In the genomic region with DNA sequence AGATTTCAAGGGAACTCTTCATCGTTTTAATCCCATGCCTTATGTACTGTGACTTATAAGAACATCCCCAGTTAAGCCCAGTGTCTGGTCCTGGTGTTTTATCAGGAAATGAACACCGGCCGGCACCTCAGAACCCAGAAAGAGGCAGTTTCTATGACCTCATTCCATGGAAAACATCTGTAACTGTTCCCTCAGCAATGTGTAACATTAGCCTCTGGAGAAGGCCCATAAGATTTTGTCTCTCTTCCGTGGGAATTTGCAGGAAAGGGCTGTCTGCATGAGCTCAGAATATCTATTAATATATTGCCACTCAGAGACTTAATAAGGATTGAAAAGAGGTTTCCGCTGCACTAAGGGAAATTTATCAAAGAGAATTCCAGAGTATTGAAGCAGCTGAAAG, we compare ENCODE assay signal across 28 cellular contexts. TPM values are rescaled to one million over a fixed set of nuclear protein-coding genes. Genes with fewer than 3 reads are reported as not detected.
A peak's percentile ranks its signal among the peaks of the same experiment; 100 is the strongest.
DNase-seq lines count a peak whose midpoint lies in the region; ATAC-seq and TF ChIP-seq lines count a peak whose summit lies in the region.
"Had no signal": no experiment of that assay in that cellular context is flagged by ENCODE, and none has a peak within 500 bp of the region (broad histone marks: within the 10 kb centered on the region; RNA-seq: fewer than 3 reads in every experiment).

No MANE protein-coding gene starts in this region.

- ATAC-seq in thoracic aorta (ENCODE audit: insufficient number of reproducible peaks, low FRiP score, low read depth), result no peak
- ATAC-seq in HG03571 (IDR thresholded peaks at IDR 0.05; ENCODE audit: unreplicated experiment), result no peak
- ATAC-seq in GM21447 (IDR thresholded peaks at IDR 0.05; ENCODE audit: unreplicated experiment), result no peak
- ATAC-seq: activated CD8-positive, alpha-beta memory T cell treated with anti-CD3 and anti-CD28 coated beads, Interleukin-2, amount 10 ng/mL, durations not matched to agents 7 days and 5 days; activated T-cell treated with anti-CD3 and anti-CD28 coated beads, Interleukin-2, amount 50 U/mL, for 72 hours; naive thymus-derived CD8-positive, alpha-beta T cell; PC-3; right lobe of liver had no signal

- DNase-seq in HFF-Myc (ENCODE audit: extremely low read depth, low read depth), result peak; percentile 25
- DNase-seq in brain microvascular endothelial cell, result peak; percentile 22
- DNase-seq in foreskin fibroblast, result peak; percentile 47 to 66
- DNase-seq in thoracic aorta (ENCODE audit: low spot score), result no peak
- no peak for DNase-seq in activated CD4-positive, alpha-beta T cell treated with anti-CD3 and anti-CD28 coated beads for 1 hour
- DNase-seq: activated CD4-positive, alpha-beta T cell treated with anti-CD3 and anti-CD28 coated beads, Interleukin-2, amount 50 U/mL, for 4 hours; activated CD4-positive, CD25-positive, alpha-beta regulatory T cell; activated CD8-positive, alpha-beta memory T cell treated with anti-CD3 and anti-CD28 coated beads, Interleukin-2, amount 10 ng/mL, durations not matched to agents 7 days and 5 days; activated T-cell treated with anti-CD3 and anti-CD28 coated beads, Interleukin-2, amount 50 U/mL, for 72 hours; DMS79; GDM1; GOT3; Kasumi-1; midbrain; naive thymus-derived CD8-positive, alpha-beta T cell; NCI-H1417 treated with DMSO at 0.1 percent for 48 hours; NCI-H2081; NCI-H526; nucleus accumbens; PC-3; right lobe of liver; stimulated activated CD4-positive, alpha-beta T cell treated with anti-CD3 and anti-CD28 coated beads, Interleukin-4, amount 100 ng/mL, for 1 hour had no signal

- H3K27ac ChIP-seq in brain microvascular endothelial cell (no peak overlapping the region), thoracic aorta (peak overlapping the region; percentile 56 to 95)
- H3K27ac ChIP-seq: BLaER1 treated with 17β-estradiol and CSF1 and Interleukin-3, amounts not matched to agents 10 nM and 100 nM; HL-60; prostate gland; right lobe of liver; tibial nerve had no signal

- peaks cover 2 to 9% of the 10 kb centered on the region in 2 donors for H3K4me1 ChIP-seq in thoracic aorta (ENCODE audit: control insufficient read depth in 1 of 2, low read depth in 2 of 2)
- H3K4me1 ChIP-seq: prostate gland had no signal

- no peak for TF ChIP-seq CTCF in HFF-Myc (IDR thresholded peaks at IDR 0.05; ENCODE audit: low read depth, low read length, missing control alignments)
- no peak for TF ChIP-seq CTCF in brain microvascular endothelial cell (IDR thresholded peaks at IDR 0.05; ENCODE audit: low read depth, low read length, missing control alignments)
- no peak for TF ChIP-seq CTCF in foreskin fibroblast (IDR thresholded peaks at IDR 0.05; ENCODE audit: low read depth, low read length)
- TF ChIP-seq CTCF in thoracic aorta (IDR thresholded peaks at IDR 0.05), result no peak

- in situ Hi-C loops in brain microvascular endothelial cell (cut with HindIII; ENCODE audit: low pct_ligation_motif_present, low sequenced_read_pairs), result no loop called here

- no peaks in the 10 kb centered on the region for H3K27me3 ChIP-seq in brain microvascular endothelial cell (replicated peaks)
- H3K27me3 ChIP-seq in thoracic aorta (replicated peaks; ENCODE audit: insufficient read depth), result no peaks in the 10 kb centered on the region
- H3K27me3 ChIP-seq: right lobe of liver had no signal

- H3K36me3 ChIP-seq in brain microvascular endothelial cell (replicated peaks), result no peaks in the 10 kb centered on the region
- no peaks in the 10 kb centered on the region for H3K36me3 ChIP-seq in thoracic aorta
- H3K36me3 ChIP-seq: BLaER1 treated with 17β-estradiol and CSF1 and Interleukin-3, amounts not matched to agents 10 nM and 100 nM; prostate gland; right lobe of liver; tibial nerve had no signal

- H3K4me3 ChIP-seq in HFF-Myc (replicated peaks; ENCODE audit: low read depth, low read length) (no peak overlapping the region), brain microvascular endothelial cell (ENCODE audit: low read depth, low read length) (no peak overlapping the region), foreskin fibroblast (ENCODE audit: low read depth in 1 of 2, low read length in 2 of 2) (no peak overlapping the region), thoracic aorta (no peak overlapping the region)
- H3K4me3 ChIP-seq: BLaER1 treated with 17β-estradiol and CSF1 and Interleukin-3, amounts not matched to agents 10 nM and 100 nM; prostate gland; right lobe of liver; tibial nerve had no signal

- no peaks in the 10 kb centered on the region for H3K9me3 ChIP-seq in thoracic aorta
- H3K9me3 ChIP-seq: prostate gland, right lobe of liver, tibial nerve had no signal

RNA-seq across cellular contexts. Expression of gene TCEANC, which starts 3.1 kb away (rescaled TPM):
- total RNA-seq in thoracic aorta, result 1 to 10 TPM; 2.6 to 9.6 TPM

RNA-seq across cellular contexts. Expression of gene RAB9A, which starts 39.1 kb away (rescaled TPM):
- 10 to 100 TPM; 20.0 to 21.7 TPM for total RNA-seq in thoracic aorta

Comparison
In these comparisons a context has a peak if more than half of its experiments do, and no peak if none do; other contexts are left out.
1. DNase-seq: peak in HFF-Myc (single experiment), brain microvascular endothelial cell (single experiment) and foreskin fibroblast (2 of 2); none in thoracic aorta (single experiment) and activated CD4-positive, alpha-beta T cell treated with anti-CD3 and anti-CD28 coated beads for 1 hour (single experiment).